In the genomic region with DNA sequence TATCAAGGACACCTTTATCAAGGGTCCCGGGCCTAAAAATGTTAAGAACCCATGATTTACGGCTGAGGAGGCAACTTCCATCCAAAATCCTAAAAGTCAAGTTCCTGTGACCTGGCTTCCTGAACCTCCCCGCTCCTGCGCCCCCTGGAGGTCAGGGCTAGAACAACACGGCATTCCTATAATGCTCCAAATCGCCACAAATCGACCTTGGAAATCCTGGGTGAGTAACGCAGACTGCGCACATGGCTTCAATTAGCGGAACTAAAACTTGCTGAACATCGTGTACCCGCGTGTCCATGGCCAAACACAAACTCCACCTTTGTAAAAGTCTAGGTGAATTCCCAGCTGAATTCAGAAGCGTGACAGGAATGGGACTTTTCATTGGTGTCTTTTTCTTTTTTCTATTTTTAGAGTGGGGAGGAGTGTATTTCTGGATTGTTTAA, we compare ENCODE assay signal across 8 cellular contexts. TPM values are rescaled to one million over a fixed set of nuclear protein-coding genes. Genes with fewer than 3 reads are reported as not detected.
DNase-seq lines count a peak whose midpoint lies in the region; ATAC-seq and TF ChIP-seq lines count a peak whose summit lies in the region.

No MANE protein-coding gene starts in this region.

- no peaks in the 10 kb centered on the region for H3K79me2 ChIP-seq in trophoblast cell (ENCODE audit: control insufficient read depth, insufficient read depth, low read length, poor library complexity)

- no peak overlapping the region for H3K27ac ChIP-seq in CD4-positive, CD25-positive, alpha-beta regulatory T cell (ENCODE audit: insufficient read depth, low read length, poor library complexity, severe bottlenecking)
- no peak overlapping the region for H3K27ac ChIP-seq in trophoblast cell (ENCODE audit: low read depth, low read length)
- H3K27ac ChIP-seq in upper lobe of right lung: no peak overlapping the region

- no peaks in the 10 kb centered on the region for H3K27me3 ChIP-seq in CD4-positive, CD25-positive, alpha-beta regulatory T cell (ENCODE audit: control insufficient read depth, insufficient read depth, low read length)
- H3K27me3 ChIP-seq in trophoblast cell (ENCODE audit: insufficient read depth, low read length): no peaks in the 10 kb centered on the region
- H3K27me3 ChIP-seq in upper lobe of right lung: no peaks in the 10 kb centered on the region

- H2BK5ac ChIP-seq in trophoblast cell (ENCODE audit: low read depth, low read length, poor library complexity): no peak overlapping the region

- H4K91ac ChIP-seq in trophoblast cell (ENCODE audit: low read depth, low read length): no peak overlapping the region

- H3K9ac ChIP-seq in trophoblast cell (ENCODE audit: low read length): no peak overlapping the region

- TF ChIP-seq CTCF in HFFc6 (IDR thresholded peaks at IDR 0.05) (peak; percentile 97), foreskin fibroblast (IDR thresholded peaks at IDR 0.05; ENCODE audit: low read depth, low read length) (peak; percentile 97), upper lobe of right lung (IDR thresholded peaks at IDR 0.05) (peak; percentile 92)

- peaks cover 8% of the 10 kb centered on the region for H3K4me1 ChIP-seq in CD4-positive, CD25-positive, alpha-beta regulatory T cell (ENCODE audit: control insufficient read depth, insufficient read depth, low read length, poor library complexity, severe bottlenecking)
- H3K4me1 ChIP-seq in trophoblast cell (ENCODE audit: control insufficient read depth in 1 of 2, insufficient read depth in 2 of 2, low read length in 2 of 2) (peaks cover 0 to 2% of the 10 kb centered on the region in 2 experiments), upper lobe of right lung (peaks cover 14% of the 10 kb centered on the region)

- no peak overlapping the region for H2BK12ac ChIP-seq in trophoblast cell (ENCODE audit: low read length)

- peak overlapping the region in 1 of 4 donors; percentile 54 for H3K4me3 Mint-ChIP-seq in CD4-positive, CD25-positive, alpha-beta regulatory T cell
- peak overlapping the region; percentile 88 for H3K4me3 Mint-ChIP-seq in HFFc6
- H3K4me3 Mint-ChIP-seq in activated T-cell treated with anti-CD3 and anti-CD28 coated beads, Interleukin-2, amount 50 U/mL, for 72 hours: peak overlapping the region in 1 of 2 donors; percentile 38

- H3K36me3 Mint-ChIP-seq in CD4-positive, CD25-positive, alpha-beta regulatory T cell: no peaks in the 10 kb centered on the region
- H3K36me3 Mint-ChIP-seq in HFFc6 (ENCODE audit: low read depth): no peaks in the 10 kb centered on the region
- H3K36me3 Mint-ChIP-seq in activated T-cell treated with anti-CD3 and anti-CD28 coated beads, Interleukin-2, amount 50 U/mL, for 72 hours (ENCODE audit: insufficient read depth in 2 of 2): no peaks in the 10 kb centered on the region

- peaks cover 10% of the 10 kb centered on the region for H3K27me3 Mint-ChIP-seq in CD4-positive, CD25-positive, alpha-beta regulatory T cell
- H3K27me3 Mint-ChIP-seq in HFFc6 (ENCODE audit: insufficient read depth): no peaks in the 10 kb centered on the region; the same call in 1 of the 2 replicates
- peaks cover 6% of the 10 kb centered on the region for H3K27me3 Mint-ChIP-seq in activated T-cell treated with anti-CD3 and anti-CD28 coated beads, Interleukin-2, amount 50 U/mL, for 72 hours (ENCODE audit: low read depth)

- no peak overlapping the region for H4K8ac ChIP-seq in trophoblast cell (ENCODE audit: low read depth, low read length)

- DNase-seq in CD4-positive, CD25-positive, alpha-beta regulatory T cell: peak; percentile 26 to 45 (median 34)
- DNase-seq in HFFc6 (peak; percentile 81), OCI-M1 (lab: John Stamatoyannopoulos, UW) (peak; percentile 87), foreskin fibroblast (peak; percentile 93 to 97), trophoblast cell (peak; percentile 91 to 99), upper lobe of right lung (peak; percentile 84)
- DNase-seq in activated T-cell treated with anti-CD3 and anti-CD28 coated beads, Interleukin-2, amount 50 U/mL, for 72 hours: peak; percentile 48 to 60

- H3K4me3 ChIP-seq in CD4-positive, CD25-positive, alpha-beta regulatory T cell (ENCODE audit: low read depth, low read length): no peak overlapping the region
- H3K4me3 ChIP-seq in foreskin fibroblast (ENCODE audit: low read depth in 1 of 2, low read length in 2 of 2) (peak overlapping the region; percentile 16 to 32), trophoblast cell (ENCODE audit: low read depth, low read length) (no peak overlapping the region), upper lobe of right lung (no peak overlapping the region)

- no peaks in the 10 kb centered on the region for H3K9me3 Mint-ChIP-seq in CD4-positive, CD25-positive, alpha-beta regulatory T cell
- no peaks in the 10 kb centered on the region for H3K9me3 Mint-ChIP-seq in HFFc6
- no peaks in the 10 kb centered on the region for H3K9me3 Mint-ChIP-seq in activated T-cell treated with anti-CD3 and anti-CD28 coated beads, Interleukin-2, amount 50 U/mL, for 72 hours

- H3K4ac ChIP-seq in trophoblast cell (ENCODE audit: low read depth, low read length): no peak overlapping the region

- intact Hi-C loops in upper lobe of right lung (cut with DNase I): no loop called here

- no CpG with 5 or more reads among the region's 14 CpGs for WGBS in trophoblast cell (ENCODE audit: extremely low coverage, insufficient coverage, insufficient read length)

- ATAC-seq in CD4-positive, CD25-positive, alpha-beta regulatory T cell (ENCODE audit: low read depth in 2 of 2): no peak
- ATAC-seq in activated T-cell treated with anti-CD3 and anti-CD28 coated beads, Interleukin-2, amount 50 U/mL, for 72 hours (replicated peaks in 1 of 2): no peak
- ATAC-seq in upper lobe of right lung: peak; percentile 87
- no peak for ATAC-seq in GM18861 (IDR thresholded peaks at IDR 0.05; ENCODE audit: unreplicated experiment)

- H3K9me3 ChIP-seq in CD4-positive, CD25-positive, alpha-beta regulatory T cell (ENCODE audit: control insufficient read depth in 2 of 2, low read length in 2 of 2): no peaks in the 10 kb centered on the region
- no peaks in the 10 kb centered on the region for H3K9me3 ChIP-seq in trophoblast cell (ENCODE audit: insufficient read depth, low read depth, low read length)
- no peaks in the 10 kb centered on the region for H3K9me3 ChIP-seq in upper lobe of right lung

- H3K27ac Mint-ChIP-seq in CD4-positive, CD25-positive, alpha-beta regulatory T cell: peak overlapping the region in 1 of 3 donors; percentile 32
- peak overlapping the region; percentile 93 for H3K27ac Mint-ChIP-seq in HFFc6
- no peak overlapping the region for H3K27ac Mint-ChIP-seq in activated T-cell treated with anti-CD3 and anti-CD28 coated beads, Interleukin-2, amount 50 U/mL, for 72 hours

- H3K79me1 ChIP-seq in trophoblast cell (ENCODE audit: low read length): no peaks in the 10 kb centered on the region

- peaks cover 4 to 9% (median 4%) of the 10 kb centered on the region in 4 donors for H3K4me1 Mint-ChIP-seq in CD4-positive, CD25-positive, alpha-beta regulatory T cell
- H3K4me1 Mint-ChIP-seq in HFFc6 (ENCODE audit: low read depth): peaks cover 18% of the 10 kb centered on the region
- H3K4me1 Mint-ChIP-seq in activated T-cell treated with anti-CD3 and anti-CD28 coated beads, Interleukin-2, amount 50 U/mL, for 72 hours (ENCODE audit: low read depth): peaks cover 10% of the 10 kb centered on the region

- no peak overlapping the region for H3K23ac ChIP-seq in trophoblast cell (ENCODE audit: low read length)

- H3K4me2 ChIP-seq in trophoblast cell (ENCODE audit: low read length): no peak overlapping the region

- H3K18ac ChIP-seq in trophoblast cell (ENCODE audit: low read length): no peak overlapping the region

- H3K14ac ChIP-seq in trophoblast cell (ENCODE audit: low read length): no peak overlapping the region

- H3K36me3 ChIP-seq in CD4-positive, CD25-positive, alpha-beta regulatory T cell (ENCODE audit: control insufficient read depth, insufficient read depth, low read length): no peaks in the 10 kb centered on the region
- H3K36me3 ChIP-seq in trophoblast cell (ENCODE audit: control insufficient read depth in 1 of 2, insufficient read depth in 2 of 2, low read length in 2 of 2) (no peaks in the 10 kb centered on the region), upper lobe of right lung (no peaks in the 10 kb centered on the region)

- no peak overlapping the region for H2AK5ac ChIP-seq in trophoblast cell (ENCODE audit: low read length)

- no peak overlapping the region for H2BK120ac ChIP-seq in trophoblast cell (ENCODE audit: insufficient read depth, low read length, poor library complexity)

- no peak overlapping the region for H4K12ac ChIP-seq in trophoblast cell (ENCODE audit: low read depth, low read length)

- no peak overlapping the region for H2AFZ ChIP-seq in trophoblast cell (ENCODE audit: insufficient read depth, low read length, poor library complexity)

RNA-seq across cellular contexts. Expression of gene C5AR1, which starts 4.3 kb away (rescaled TPM):
- 0.91 TPM for total RNA-seq in CD4-positive, CD25-positive, alpha-beta regulatory T cell
- polyA plus RNA-seq in CD4-positive, CD25-positive, alpha-beta regulatory T cell: under 1 TPM in 1 of 4 donors, not detected in 3; 0.22 TPM
- under 1 TPM; 0.24 to 0.95 (median 0.35) TPM for total RNA-seq in HFFc6 (2021; fragmentation: NEBNext Ultra II Directional; extraction: Animal tissue kit (Norgen Biotek cat#: 25700))
- 1 to 10 TPM; 1.8 to 3.0 TPM for total RNA-seq in activated T-cell treated with anti-CD3 and anti-CD28 coated beads, Interleukin-2, amount 50 U/mL, for 72 hours
- 0.19 and 0.35 TPM in 2 replicates for polyA plus RNA-seq in trophoblast cell (2013)
- total RNA-seq in upper lobe of right lung: 58.9 TPM

RNA-seq across cellular contexts. Expression of gene C5AR2, which starts 26.6 kb away (rescaled TPM):
- 1.9 TPM for total RNA-seq in CD4-positive, CD25-positive, alpha-beta regulatory T cell
- under 1 TPM; 0.09 to 0.33 (median 0.21) TPM for polyA plus RNA-seq in CD4-positive, CD25-positive, alpha-beta regulatory T cell
- total RNA-seq in HFFc6 (2021; fragmentation: NEBNext Ultra II Directional; extraction: Animal tissue kit (Norgen Biotek cat#: 25700)): under 1 TPM in 4 of 6 experiments, not detected in 2; 0.03 to 0.14 (median 0.05) TPM
- total RNA-seq in activated T-cell treated with anti-CD3 and anti-CD28 coated beads, Interleukin-2, amount 50 U/mL, for 72 hours: not detected
- polyA plus RNA-seq in trophoblast cell (2013): not detected in 2 replicates
- total RNA-seq in upper lobe of right lung: 3.5 TPM

RNA-seq across cellular contexts. Expression of gene INAFM1, which starts 30.6 kb away (rescaled TPM):
- total RNA-seq in CD4-positive, CD25-positive, alpha-beta regulatory T cell: 11.0 TPM
- polyA plus RNA-seq in CD4-positive, CD25-positive, alpha-beta regulatory T cell: 1 to 10 TPM; 1.5 to 3.6 (median 2.1) TPM
- total RNA-seq in HFFc6 (2021; fragmentation: NEBNext Ultra II Directional; extraction: Animal tissue kit (Norgen Biotek cat#: 25700)): 10 to 100 TPM; 12.0 to 16.2 (median 14.0) TPM
- total RNA-seq in activated T-cell treated with anti-CD3 and anti-CD28 coated beads, Interleukin-2, amount 50 U/mL, for 72 hours: 10 to 100 TPM; 19.7 to 21.4 TPM
- 13.7 and 14.5 TPM in 2 replicates for polyA plus RNA-seq in trophoblast cell (2013)
- total RNA-seq in upper lobe of right lung: 18.2 TPM

RNA-seq across cellular contexts. Expression of gene DHX34, which starts 43.8 kb away (rescaled TPM):
- 11.7 TPM for total RNA-seq in CD4-positive, CD25-positive, alpha-beta regulatory T cell
- polyA plus RNA-seq in CD4-positive, CD25-positive, alpha-beta regulatory T cell: 1 to 10 TPM; 2.3 to 3.9 (median 3.3) TPM
- 10 to 100 TPM; 11.8 to 14.4 (median 12.6) TPM for total RNA-seq in HFFc6 (2021; fragmentation: NEBNext Ultra II Directional; extraction: Animal tissue kit (Norgen Biotek cat#: 25700))
- 10 to 100 TPM in 1 of 2 donors, 1 to 10 TPM in 1; 9.4 to 11.8 TPM for total RNA-seq in activated T-cell treated with anti-CD3 and anti-CD28 coated beads, Interleukin-2, amount 50 U/mL, for 72 hours
- 10.9 and 11.6 TPM in 2 replicates for polyA plus RNA-seq in trophoblast cell (2013)
- 15.8 TPM for total RNA-seq in upper lobe of right lung

RNA-seq across cellular contexts. Expression of gene CCDC9, which starts 49.0 kb away (rescaled TPM):
- 44.1 TPM for total RNA-seq in CD4-positive, CD25-positive, alpha-beta regulatory T cell
- 10 to 100 TPM in 3 of 4 donors, 1 to 10 TPM in 1; 7.3 to 14.5 (median 12.6) TPM for polyA plus RNA-seq in CD4-positive, CD25-positive, alpha-beta regulatory T cell
- total RNA-seq in HFFc6 (2021; fragmentation: NEBNext Ultra II Directional; extraction: Animal tissue kit (Norgen Biotek cat#: 25700)): 10 to 100 TPM; 20.6 to 30.6 (median 23.8) TPM
- 10 to 100 TPM; 51.6 to 51.7 TPM for total RNA-seq in activated T-cell treated with anti-CD3 and anti-CD28 coated beads, Interleukin-2, amount 50 U/mL, for 72 hours
- polyA plus RNA-seq in trophoblast cell (2013): 57.9 and 62.1 TPM in 2 replicates
- total RNA-seq in upper lobe of right lung: 36.1 TPM

Comparison
In these comparisons a context has a peak if more than half of its experiments do, and no peak if none do; other contexts are left out.
1. DNase-seq: peak in every context shown above with its lines; median percentile 95 in foreskin fibroblast; 95 in trophoblast cell; 87 in OCI-M1; 84 in upper lobe of right lung; 81 in HFFc6; 54 in activated T-cell treated with anti-CD3 and anti-CD28 coated beads, Interleukin-2, amount 50 U/mL, for 72 hours; 34 in CD4-positive, CD25-positive, alpha-beta regulatory T cell.
2. H3K4me3 ChIP-seq: peak in foreskin fibroblast (2 of 2); none in CD4-positive, CD25-positive, alpha-beta regulatory T cell (single experiment), trophoblast cell (single experiment) and upper lobe of right lung (single experiment).
3. RNA of gene C5AR1, which starts 4.3 kb away (total RNA-seq): 58.9 TPM in upper lobe of right lung (single experiment); 1.8 to 3.0 TPM in activated T-cell treated with anti-CD3 and anti-CD28 coated beads, Interleukin-2, amount 50 U/mL, for 72 hours, 0.91 TPM in CD4-positive, CD25-positive, alpha-beta regulatory T cell (single experiment) and 0.24 to 0.95 TPM in HFFc6; every median in the first group is over 10 times any median in the second.
4. Peak in every context shown above with its lines, with median percentiles within 50 percentile points of each other: CTCF ChIP-seq.